ENCODE assay signal across 10 cellular contexts in genomic region chr20:59778615-59779200, GRCh38.
"Had no signal": no experiment of that assay in that cellular context is flagged by ENCODE, and none has a peak within 500 bp of the region (broad histone marks: within the 10 kb centered on the region; RNA-seq: fewer than 3 reads in every experiment).

No MANE protein-coding gene starts in this region.

- H3K9me3 Mint-ChIP-seq: activated T-helper 2 cell treated with anti-CD3 and anti-CD28 coated beads, Interferon-gamma antibody, Interleukin-2, Interleukin-4, amounts not matched to agents 10 μg/mL and 5 μg/mL and 100 μg/mL, durations not matched to agents 14 hours and 24 hours and 36 hours; stimulated activated effector memory CD8-positive, alpha-beta T cell treated with anti-CD3 and anti-CD28 coated beads, Interleukin-12 subunit alpha, Interleukin-12 subunit beta, amount 100 ng/mL, for 72 hours; T-cell had no signal

- H3K4me3 Mint-ChIP-seq: stimulated activated effector memory CD8-positive, alpha-beta T cell treated with anti-CD3 and anti-CD28 coated beads, Interleukin-12 subunit alpha, Interleukin-12 subunit beta, amount 100 ng/mL, for 72 hours; T-cell had no signal

- H3K36me3 Mint-ChIP-seq: stimulated activated effector memory CD8-positive, alpha-beta T cell treated with anti-CD3 and anti-CD28 coated beads, Interleukin-12 subunit alpha, Interleukin-12 subunit beta, amount 100 ng/mL, for 72 hours; T-cell had no signal

- H3K4me1 Mint-ChIP-seq: stimulated activated effector memory CD8-positive, alpha-beta T cell treated with anti-CD3 and anti-CD28 coated beads, Interleukin-12 subunit alpha, Interleukin-12 subunit beta, amount 100 ng/mL, for 72 hours; T-cell had no signal

- DNase-seq: activated CD4-positive, alpha-beta T cell treated with anti-CD3 and anti-CD28 coated beads, Interleukin-2, amount 50 U/mL, for 1 hour; activated naive CD4-positive, alpha-beta T cell treated with anti-CD3 and anti-CD28 coated beads, Interleukin-2, amount 50 U/mL, for 16 hours; activated T-cell treated with anti-CD3 and anti-CD28 coated beads, Interleukin-2, amount 50 U/mL, for 1 hour; kidney; mesendoderm; T-helper 9 cell had no signal

- H3K27me3 Mint-ChIP-seq: T-cell had no signal

- ATAC-seq: activated CD4-positive, CD25-positive, alpha-beta regulatory T cell treated with anti-CD3 and anti-CD28 coated beads, Interleukin-2, amount 50 U/mL, for 24 hours; stimulated activated effector memory CD8-positive, alpha-beta T cell treated with anti-CD3 and anti-CD28 coated beads, Interleukin-12 subunit alpha, Interleukin-12 subunit beta, amount 100 ng/mL, for 72 hours; T-cell had no signal

- H3K27ac Mint-ChIP-seq: activated T-helper 2 cell treated with anti-CD3 and anti-CD28 coated beads, Interferon-gamma antibody, Interleukin-2, Interleukin-4, amounts not matched to agents 10 μg/mL and 5 μg/mL and 100 μg/mL, durations not matched to agents 14 hours and 24 hours and 36 hours; stimulated activated effector memory CD8-positive, alpha-beta T cell treated with anti-CD3 and anti-CD28 coated beads, Interleukin-12 subunit alpha, Interleukin-12 subunit beta, amount 100 ng/mL, for 72 hours; T-cell had no signal
